12 cellular contexts compared by ENCODE assay signal in the genomic region with DNA sequence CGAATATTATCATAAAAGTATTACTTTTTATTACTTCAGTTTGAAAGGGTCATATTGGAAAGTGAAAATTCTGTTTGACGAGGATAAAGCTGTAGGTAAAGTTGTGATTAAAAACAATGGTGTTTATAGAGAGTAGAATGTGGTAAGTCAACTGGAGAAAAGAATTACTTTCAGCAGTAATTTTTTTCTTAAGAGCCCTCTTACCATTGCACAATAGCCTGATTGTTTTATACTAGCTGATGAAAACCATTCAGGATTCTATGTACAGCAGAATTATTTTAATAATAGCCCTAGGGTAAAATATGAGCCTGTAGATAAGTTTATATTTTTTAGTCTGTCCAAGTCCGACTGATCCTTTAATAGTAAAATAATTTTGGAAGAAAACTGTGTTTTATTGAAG. TPM values are rescaled to one million over a fixed set of nuclear protein-coding genes. Genes with fewer than 3 reads are reported as not detected.
DNase-seq lines count a peak whose midpoint lies in the region; ATAC-seq, FAIRE-seq and TF ChIP-seq lines count a peak whose summit lies in the region.
"Had no signal": no experiment of that assay in that cellular context is flagged by ENCODE, and none has a peak within 500 bp of the region (broad histone marks: within the 10 kb centered on the region; RNA-seq: fewer than 3 reads in every experiment).

No MANE protein-coding gene starts in this region.

- TF ChIP-seq EP300 in transverse colon (IDR thresholded peaks at IDR 0.05; ENCODE audit: low read depth) = no peak

- H3K36me3 Mint-ChIP-seq in activated naive CD4-positive, alpha-beta T cell treated with anti-CD3 and anti-CD28 coated beads, Interleukin-2, amount 50 U/mL, for 24 hours = peaks cover 4% of the 10 kb centered on the region
- peaks cover 87% of the 10 kb centered on the region for H3K36me3 Mint-ChIP-seq in activated T-helper 17 cell treated with anti-CD3 and anti-CD28 coated beads, Interleukin-2, amount 50 U/mL, for 72 hours (ENCODE audit: low read depth)

- no peak for FAIRE-seq in H54 (lab: Jason Lieb, UNC)
- FAIRE-seq: astrocyte had no signal

- peak overlapping the region; percentile 94 for H3K27ac Mint-ChIP-seq in activated naive CD4-positive, alpha-beta T cell treated with anti-CD3 and anti-CD28 coated beads, Interleukin-2, amount 50 U/mL, for 24 hours
- peak overlapping the region; percentile 99 for H3K27ac Mint-ChIP-seq in activated T-helper 17 cell treated with anti-CD3 and anti-CD28 coated beads, Interleukin-2, amount 50 U/mL, for 72 hours

- H3K4me1 Mint-ChIP-seq in activated naive CD4-positive, alpha-beta T cell treated with anti-CD3 and anti-CD28 coated beads, Interleukin-2, amount 50 U/mL, for 24 hours = peaks cover 82% of the 10 kb centered on the region
- H3K4me1 Mint-ChIP-seq in activated T-helper 17 cell treated with anti-CD3 and anti-CD28 coated beads, Interleukin-2, amount 50 U/mL, for 72 hours = peaks cover 46% of the 10 kb centered on the region

- no peaks in the 10 kb centered on the region for H3K9me3 Mint-ChIP-seq in activated naive CD4-positive, alpha-beta T cell treated with anti-CD3 and anti-CD28 coated beads, Interleukin-2, amount 50 U/mL, for 24 hours
- H3K9me3 Mint-ChIP-seq in activated T-helper 17 cell treated with anti-CD3 and anti-CD28 coated beads, Interleukin-2, amount 50 U/mL, for 72 hours = no peaks in the 10 kb centered on the region

- peak overlapping the region in 1 of 4 donors; percentile 25 for H3K4me3 ChIP-seq in transverse colon
- H3K4me3 ChIP-seq: esophagus muscularis mucosa, prostate gland had no signal

- TF ChIP-seq CTCF in transverse colon (IDR thresholded peaks at IDR 0.05) = no peak

- H3K36me3 ChIP-seq in transverse colon = no peaks in the 10 kb centered on the region
- H3K36me3 ChIP-seq: esophagus muscularis mucosa, prostate gland had no signal

- ATAC-seq in activated T-helper 17 cell treated with anti-CD3 and anti-CD28 coated beads, Interleukin-2, amount 50 U/mL, for 72 hours (replicated peaks) = no peak
- ATAC-seq in GM18858 (IDR thresholded peaks at IDR 0.05; ENCODE audit: unreplicated experiment) (no peak), HG03460 (IDR thresholded peaks at IDR 0.05; ENCODE audit: unreplicated experiment) (no peak)

- peak overlapping the region; percentile 78 to 86 (median 86) for H3K27ac ChIP-seq in transverse colon
- H3K27ac ChIP-seq: esophagus muscularis mucosa had no signal

- DNase-seq in activated naive CD4-positive, alpha-beta T cell treated with Interleukin-2 at 50 U/mL for 16 hours = no peak
- DNase-seq in foreskin melanocyte (peak; percentile 56), transverse colon (no peak), H54 (ENCODE audit: insufficient read length, low spot score) (no peak)
- DNase-seq: left colon had no signal

- in situ Hi-C loops in transverse colon (cut with MboI; ENCODE audit: low pct_ligation_motif_present in 1 of 4, low pct_unique_long_range_greater_than_20kb in 1 of 4, low sequenced_read_pairs in 3 of 4) = no loop called here

- 31 to 46% methylated on average over 3 of the region's 3 CpGs for WGBS in transverse colon (ENCODE audit: low coverage in 1 of 2), 2 donors

- intact Hi-C loops in transverse colon (cut with DNase I; ENCODE audit: low total_unique reads) = no loop called here

- H3K9me3 ChIP-seq in transverse colon = no peaks in the 10 kb centered on the region
- H3K9me3 ChIP-seq: esophagus muscularis mucosa, prostate gland had no signal

- peaks cover 10 to 93% (median 56%) of the 10 kb centered on the region in 4 donors for H3K4me1 ChIP-seq in transverse colon

- no peaks in the 10 kb centered on the region for H3K27me3 ChIP-seq in transverse colon
- H3K27me3 ChIP-seq: esophagus muscularis mucosa had no signal

- H3K27me3 Mint-ChIP-seq in activated naive CD4-positive, alpha-beta T cell treated with anti-CD3 and anti-CD28 coated beads, Interleukin-2, amount 50 U/mL, for 24 hours = no peaks in the 10 kb centered on the region
- no peaks in the 10 kb centered on the region for H3K27me3 Mint-ChIP-seq in activated T-helper 17 cell treated with anti-CD3 and anti-CD28 coated beads, Interleukin-2, amount 50 U/mL, for 72 hours

- peak overlapping the region; percentile 91 for H3K4me3 Mint-ChIP-seq in activated naive CD4-positive, alpha-beta T cell treated with anti-CD3 and anti-CD28 coated beads, Interleukin-2, amount 50 U/mL, for 24 hours
- H3K4me3 Mint-ChIP-seq in activated T-helper 17 cell treated with anti-CD3 and anti-CD28 coated beads, Interleukin-2, amount 50 U/mL, for 72 hours = peak overlapping the region; percentile 93

- TF ChIP-seq POLR2A in transverse colon (IDR thresholded peaks at IDR 0.05) (no peak), H54 (IDR thresholded peaks at IDR 0.05; ENCODE audit: low read depth, low read length) (no peak)

RNA-seq across cellular contexts. Expression of gene CDC42SE2, which starts 16.6 kb away (rescaled TPM):
- total RNA-seq in activated T-helper 17 cell treated with anti-CD3 and anti-CD28 coated beads, Interleukin-2, amount 50 U/mL, for 72 hours = 100 to 1,000 TPM; 107 to 110 TPM
- total RNA-seq in transverse colon = 100 to 1,000 TPM in 2 of 4 donors, 10 to 100 TPM in 2; 71.8 to 118 (median 91.8) TPM
